ENCODE assay signal across 8 cellular contexts in the genomic region with DNA sequence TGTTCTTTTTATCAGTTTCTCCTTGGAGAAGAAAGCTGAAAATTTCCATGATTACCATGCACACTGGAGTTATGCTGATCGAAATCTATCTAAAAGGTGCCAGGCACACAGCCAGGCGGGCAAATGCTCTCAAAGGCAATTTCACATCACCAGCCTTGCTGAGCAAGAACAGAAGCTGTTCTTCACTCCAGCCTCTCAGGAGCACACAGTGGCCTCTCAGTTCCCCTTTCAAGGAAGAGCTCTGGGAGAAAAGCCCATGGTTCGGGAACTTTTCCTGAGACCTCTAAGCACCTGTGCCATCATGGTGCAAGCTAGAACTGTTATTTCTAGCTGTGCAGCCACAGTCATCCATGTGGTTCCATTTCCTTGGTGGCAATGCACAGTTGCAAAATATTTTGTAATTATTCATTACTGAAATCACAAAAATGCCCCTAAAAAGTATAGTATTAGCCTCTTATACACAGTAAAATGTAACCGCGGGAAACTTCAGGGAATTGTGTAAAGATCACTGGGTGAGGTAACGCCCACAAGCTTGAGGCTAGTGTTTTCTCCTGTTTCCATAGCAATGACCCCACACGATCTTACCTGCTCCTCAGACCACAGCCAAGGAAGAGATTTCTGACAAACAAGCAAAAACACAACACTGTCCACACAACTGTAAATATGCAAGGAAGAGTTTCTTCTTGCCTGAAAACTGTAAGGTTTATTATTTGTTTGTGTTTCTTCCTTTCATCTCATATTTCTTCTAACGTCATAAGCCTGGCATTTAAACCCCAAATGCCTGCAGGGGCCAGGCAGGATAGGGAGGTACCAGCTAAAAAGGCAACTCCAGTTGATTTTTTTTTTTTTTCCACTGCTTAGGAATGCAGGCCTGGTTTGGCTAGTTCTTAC.
DNase-seq lines count a peak whose midpoint lies in the region; ATAC-seq, FAIRE-seq and TF ChIP-seq lines count a peak whose summit lies in the region.

No MANE protein-coding gene starts in this region.

- H3K79me2 ChIP-seq in OCI-LY7 (ENCODE audit: insufficient read depth, low read depth, low read length): no peaks in the 10 kb centered on the region

- H3K27me3 Mint-ChIP-seq in activated CD4-positive, alpha-beta T cell treated with anti-CD3 and anti-CD28 coated beads, Interleukin-2, amount 10 ng/mL, durations not matched to agents 24 days and 14 days: no peaks in the 10 kb centered on the region
- no peaks in the 10 kb centered on the region for H3K27me3 Mint-ChIP-seq in effector memory CD8-positive, alpha-beta T cell
- H3K27me3 Mint-ChIP-seq in naive B cell: no peaks in the 10 kb centered on the region

- TF ChIP-seq CTCF in OCI-LY7 (conservative IDR thresholded peaks at IDR 0.05; ENCODE audit: low read length): no peak

- BruUV-seq in OCI-LY7 (replicated peaks; lab: Mats Ljungman, UMichigan): no TSS peak

- POLR2A ChIA-PET in OCI-LY7 (lab: Charles Lee): interaction anchor here (0.7 to 2.3 kb wide), 6 partner anchors 36 to 99 kb away, joined by 3 to 6 read pairs (median 3); no protein-coding TSS in a partner anchor

- peak overlapping the region; percentile 74 for H3K27ac Mint-ChIP-seq in activated CD4-positive, alpha-beta T cell treated with anti-CD3 and anti-CD28 coated beads, Interleukin-2, amount 10 ng/mL, durations not matched to agents 24 days and 14 days
- peak overlapping the region in 1 of 2 donors; percentile 49 for H3K27ac Mint-ChIP-seq in effector memory CD8-positive, alpha-beta T cell
- H3K27ac Mint-ChIP-seq in naive B cell: peak overlapping the region in 4 of 6 donors; percentile 32 to 86 (median 52)

- DNase-seq in activated CD4-positive, alpha-beta T cell treated with anti-CD3 and anti-CD28 coated beads, Interleukin-2, amount 10 ng/mL, durations not matched to agents 24 days and 14 days: peak; percentile 75
- no peak for DNase-seq in activated CD4-positive, alpha-beta T cell treated with anti-CD3 and anti-CD28 coated beads for 4 hours
- DNase-seq in OCI-LY7 (ENCODE audit: low spot score) (peak; percentile 48), naive B cell (no peak), GM19238 (ENCODE audit: insufficient read length, low spot score) (no peak), GM12892 (ENCODE audit: insufficient read length) (no peak)
- DNase-seq in effector memory CD8-positive, alpha-beta T cell: no peak

- peak; percentile 76 for ATAC-seq in effector memory CD8-positive, alpha-beta T cell (replicated peaks)
- ATAC-seq in naive B cell (ENCODE audit: low read depth in 2 of 2) (no peak), HG02852 (IDR thresholded peaks at IDR 0.05; ENCODE audit: unreplicated experiment) (no peak)

- H3K4me1 Mint-ChIP-seq in activated CD4-positive, alpha-beta T cell treated with anti-CD3 and anti-CD28 coated beads, Interleukin-2, amount 10 ng/mL, durations not matched to agents 24 days and 14 days: peaks cover 65% of the 10 kb centered on the region
- peaks cover 40 to 46% of the 10 kb centered on the region in 2 donors for H3K4me1 Mint-ChIP-seq in effector memory CD8-positive, alpha-beta T cell (ENCODE audit: low read depth in 2 of 2)
- peaks cover 64 to 87% (median 73%) of the 10 kb centered on the region in 3 donors for H3K4me1 Mint-ChIP-seq in naive B cell

- 0 out of 2 replicates have a peak, but pooled peaks cover under 1% of the 10 kb centered on the region for H3K9me3 ChIP-seq in OCI-LY7 (ENCODE audit: low read length)

- peaks cover 3% of the 10 kb centered on the region for H3K9me3 Mint-ChIP-seq in activated CD4-positive, alpha-beta T cell treated with anti-CD3 and anti-CD28 coated beads, Interleukin-2, amount 10 ng/mL, durations not matched to agents 24 days and 14 days
- H3K9me3 Mint-ChIP-seq in effector memory CD8-positive, alpha-beta T cell: no peaks in the 10 kb centered on the region
- H3K9me3 Mint-ChIP-seq in naive B cell: peaks cover 0 to 4% (median 0%) of the 10 kb centered on the region in 7 donors

- H3K4me1 ChIP-seq in OCI-LY7 (ENCODE audit: insufficient read depth, low read length, poor library complexity, severe bottlenecking): peaks cover 85% of the 10 kb centered on the region

- peak overlapping the region; percentile 51 for H3K4me3 Mint-ChIP-seq in activated CD4-positive, alpha-beta T cell treated with anti-CD3 and anti-CD28 coated beads, Interleukin-2, amount 10 ng/mL, durations not matched to agents 24 days and 14 days
- peak overlapping the region in 1 of 2 donors; percentile 12 for H3K4me3 Mint-ChIP-seq in effector memory CD8-positive, alpha-beta T cell
- H3K4me3 Mint-ChIP-seq in naive B cell: peak overlapping the region in 3 of 8 donors; percentile 19 to 51 (median 25)

- intact Hi-C loops in activated CD4-positive, alpha-beta T cell treated with anti-CD3 and anti-CD28 coated beads, Interleukin-2, amount 10 ng/mL, durations not matched to agents 24 days and 14 days (cut with micrococcal nuclease): loop anchor here (10.0 kb wide), 2 partner anchors 269 to 301 kb away; a partner anchor contains a TSS
- intact Hi-C loops in OCI-LY7 (cut with micrococcal nuclease; ENCODE audit: unreplicated experiment): no loop called here

- FAIRE-seq in GM12892 (lab: Jason Lieb, UNC): no peak

- CTCF ChIA-PET in OCI-LY7 (lab: Charles Lee; ENCODE audit: unreplicated experiment): interaction anchor here (0.9 to 1.8 kb wide), 2 partner anchors 7 to 98 kb away, joined by 4 to 6 read pairs; no protein-coding TSS in a partner anchor

- H3K9me2 ChIP-seq in OCI-LY7 (ENCODE audit: insufficient read depth, low read length): no peaks in the 10 kb centered on the region

- peak overlapping the region; percentile 19 for H3K27ac ChIP-seq in OCI-LY7 (ENCODE audit: low read depth, low read length, poor library complexity, severe bottlenecking)

- H4K20me1 ChIP-seq in OCI-LY7 (ENCODE audit: insufficient read depth, low read length): no peaks in the 10 kb centered on the region

- peak overlapping the region; percentile 80 for H3K4me2 ChIP-seq in OCI-LY7 (ENCODE audit: low read length)

- peaks cover 2% of the 10 kb centered on the region for H3K36me3 Mint-ChIP-seq in activated CD4-positive, alpha-beta T cell treated with anti-CD3 and anti-CD28 coated beads, Interleukin-2, amount 10 ng/mL, durations not matched to agents 24 days and 14 days (ENCODE audit: low read depth)
- H3K36me3 Mint-ChIP-seq in effector memory CD8-positive, alpha-beta T cell (ENCODE audit: insufficient read depth): peaks cover 6% of the 10 kb centered on the region
- H3K36me3 Mint-ChIP-seq in naive B cell: no peaks in the 10 kb centered on the region

- TF ChIP-seq POLR2A in GM12892 (IDR thresholded peaks at IDR 0.05; ENCODE audit: low read depth, low read length): no peak

- H3K36me3 ChIP-seq in OCI-LY7 (ENCODE audit: insufficient read depth, low read length): no peaks in the 10 kb centered on the region

- peak overlapping the region; percentile 79 for H2AFZ ChIP-seq in OCI-LY7 (ENCODE audit: low read length)

- peak overlapping the region; percentile 35 for H3K4me3 ChIP-seq in OCI-LY7 (ENCODE audit: low read depth, low read length, poor library complexity, severe bottlenecking)

Comparison
In these comparisons a context has a peak if more than half of its experiments do, and no peak if none do; other contexts are left out.
1. DNase-seq: peak in activated CD4-positive, alpha-beta T cell treated with anti-CD3 and anti-CD28 coated beads, Interleukin-2, amount 10 ng/mL, durations not matched to agents 24 days and 14 days (single experiment) and OCI-LY7 (single experiment); none in activated CD4-positive, alpha-beta T cell treated with anti-CD3 and anti-CD28 coated beads for 4 hours (0 of 2), effector memory CD8-positive, alpha-beta T cell (0 of 3), naive B cell (single experiment), GM19238 (single experiment) and GM12892 (single experiment).